ENCODE assay signal across 8 cellular contexts in genomic region chr5:115831163-115831768, GRCh38. TPM values are rescaled to one million over a fixed set of nuclear protein-coding genes. Genes with fewer than 3 reads are reported as not detected.
DNase-seq lines count a peak whose midpoint lies in the region; ATAC-seq and TF ChIP-seq lines count a peak whose summit lies in the region.

No MANE protein-coding gene starts in this region.

- ATAC-seq in Right ventricle myocardium inferior (peak; percentile 23), GM21447 (IDR thresholded peaks at IDR 0.05; ENCODE audit: unreplicated experiment) (peak; percentile 75), thoracic aorta (ENCODE audit: insufficient number of reproducible peaks, low FRiP score, low read depth) (no peak)

- H3K4me3 ChIP-seq in right atrium auricular region (no peak overlapping the region), KMS-11 (IDR thresholded peaks at IDR 0.05; ENCODE audit: insufficient read depth, low read depth, low read length) (no peak overlapping the region), thoracic aorta (no peak overlapping the region)

- no peak overlapping the region for H2AFZ ChIP-seq in KMS-11 (ENCODE audit: low read depth)

- peaks cover 5% of the 10 kb centered on the region; the same call in 1 of the 2 replicates for H4K20me1 ChIP-seq in KMS-11 (ENCODE audit: insufficient read depth)

- H3K79me2 ChIP-seq in KMS-11 (ENCODE audit: insufficient read depth, low read depth), result no peaks in the 10 kb centered on the region

- no peak overlapping the region for H3K4me2 ChIP-seq in KMS-11

- H3K27me3 ChIP-seq in right atrium auricular region (no peaks in the 10 kb centered on the region), KMS-11 (ENCODE audit: insufficient read depth, low read depth) (no peaks in the 10 kb centered on the region), thoracic aorta (replicated peaks; ENCODE audit: insufficient read depth) (no peaks in the 10 kb centered on the region)

- H3K9me3 ChIP-seq in right atrium auricular region (no peaks in the 10 kb centered on the region), thoracic aorta (no peaks in the 10 kb centered on the region)

- DNase-seq in Right ventricle myocardium inferior (ENCODE audit: missing footprints), result no peak
- no peak for DNase-seq in right atrium auricular region (ENCODE audit: low spot score)
- DNase-seq in amniotic epithelial cell (ENCODE audit: low read depth), result peak; percentile 32
- peak; percentile 57 for DNase-seq in iPS-NIHi7 (ENCODE audit: extremely low spot score)
- DNase-seq in thoracic aorta (ENCODE audit: low spot score), result no peak
- no peak for DNase-seq in 8988T

- H3K36me3 ChIP-seq in right atrium auricular region, result peaks cover 52% of the 10 kb centered on the region
- peaks cover 9% of the 10 kb centered on the region; the same call in 1 of the 2 replicates for H3K36me3 ChIP-seq in KMS-11 (ENCODE audit: insufficient read depth)
- peaks cover 15% of the 10 kb centered on the region for H3K36me3 ChIP-seq in thoracic aorta

- intact Hi-C loops in Right ventricle myocardium inferior (cut with DNase I), result loop anchor here (2.0 kb wide), 1 partner anchor 202 kb away; no protein-coding TSS in a partner anchor

- H3K9ac ChIP-seq in KMS-11, result no peak overlapping the region

- TF ChIP-seq CTCF in right atrium auricular region (IDR thresholded peaks at IDR 0.05), result peak in 1 of 2 donors; percentile 79
- peak; percentile 68 for TF ChIP-seq CTCF in KMS-11 (conservative IDR thresholded peaks at IDR 0.05; ENCODE audit: low read depth, low read length)
- peak; percentile 74 for TF ChIP-seq CTCF in thoracic aorta (IDR thresholded peaks at IDR 0.05)

- H3K4me1 ChIP-seq in right atrium auricular region (no peaks in the 10 kb centered on the region), KMS-11 (ENCODE audit: low read depth, poor library complexity, severe bottlenecking) (no peaks in the 10 kb centered on the region), thoracic aorta (ENCODE audit: control insufficient read depth in 1 of 2, low read depth in 2 of 2) (no peaks in the 10 kb centered on the region)

- H3K27ac ChIP-seq in right atrium auricular region, result no peak overlapping the region
- H3K27ac ChIP-seq in KMS-11, result no peak overlapping the region
- H3K27ac ChIP-seq in thoracic aorta, result no peak overlapping the region

RNA-seq across cellular contexts. Expression of gene ATG12, which starts 10.1 kb away (rescaled TPM):
- total RNA-seq in Right ventricle myocardium inferior (23.5 TPM), right atrium auricular region (10 to 100 TPM; 15.7 to 19.4 TPM), thoracic aorta (10 to 100 TPM; 32.6 to 89.8 TPM)

RNA-seq across cellular contexts. Expression of gene AP3S1, which starts 10.5 kb away (rescaled TPM):
- total RNA-seq in Right ventricle myocardium inferior (61.9 TPM), right atrium auricular region (10 to 100 TPM; 50.1 to 63.4 TPM), thoracic aorta (10 to 100 TPM; 54.7 to 83.7 TPM)

RNA-seq across cellular contexts. Expression of gene CDO1, which starts 14.8 kb away (rescaled TPM):
- total RNA-seq in Right ventricle myocardium inferior (12.2 TPM), right atrium auricular region (10 to 100 TPM; 24.7 to 66.0 TPM), thoracic aorta (100 to 1,000 TPM in 1 of 2 donors, 10 to 100 TPM in 1; 70.7 to 132 TPM)

Comparison
In these comparisons a context has a peak if more than half of its experiments do, and no peak if none do; other contexts are left out.
1. DNase-seq: peak in amniotic epithelial cell (single experiment) and iPS-NIHi7 (single experiment); none in Right ventricle myocardium inferior (single experiment), right atrium auricular region (single experiment), thoracic aorta (single experiment) and 8988T (single experiment).